Comparison of ENCODE assay signal across 17 cellular contexts in the genomic region with DNA sequence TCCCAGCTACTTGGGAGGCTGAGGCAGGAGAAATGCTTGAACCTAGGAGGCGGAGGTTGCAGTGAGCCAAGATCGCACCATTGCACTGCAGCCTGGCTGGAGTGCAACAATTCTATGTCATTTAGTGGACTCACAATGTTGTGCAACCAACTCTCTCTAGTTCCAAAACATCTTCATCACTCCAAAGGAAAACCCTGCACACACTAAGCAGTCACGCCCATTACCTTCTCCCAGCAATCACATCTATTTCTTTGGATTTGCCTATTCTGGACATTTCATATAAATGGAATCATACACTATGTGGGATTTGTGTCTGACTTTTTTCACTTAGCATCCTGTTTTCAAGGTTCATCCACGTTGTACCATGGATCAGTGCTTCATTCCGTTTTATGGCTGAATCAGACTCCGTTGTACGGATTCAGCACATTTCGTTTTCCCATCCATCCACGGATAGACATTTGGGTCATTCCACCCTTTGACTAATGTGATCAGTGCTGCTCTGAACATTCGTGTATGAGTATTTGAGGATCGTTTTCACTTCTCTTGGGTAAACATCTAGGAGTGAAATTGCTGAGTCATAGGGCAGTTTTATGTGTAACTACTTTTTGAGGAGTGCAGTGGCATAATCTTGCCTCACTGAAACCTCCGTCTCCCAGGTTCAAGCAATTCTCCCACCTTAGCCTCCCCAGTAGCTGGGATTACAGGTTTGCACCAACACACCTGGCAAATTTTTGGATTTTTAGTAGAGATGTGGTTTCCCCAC. TPM values are rescaled to one million over a fixed set of nuclear protein-coding genes. Genes with fewer than 3 reads are reported as not detected.
DNase-seq lines count a peak whose midpoint lies in the region; ATAC-seq, FAIRE-seq and TF ChIP-seq lines count a peak whose summit lies in the region.
"Had no signal": no experiment of that assay in that cellular context is flagged by ENCODE, and none has a peak within 500 bp of the region (broad histone marks: within the 10 kb centered on the region; RNA-seq: fewer than 3 reads in every experiment).

No MANE protein-coding gene starts in this region.

- H2AFZ ChIP-seq in KMS-11 (ENCODE audit: low read depth): 0 out of 2 replicates have a peak overlapping the region, but pooled peaks have one; percentile 8
- H2AFZ ChIP-seq in neuronal stem cell (ENCODE audit: low read length): no peak overlapping the region
- no peak overlapping the region for H2AFZ ChIP-seq in trophoblast cell (ENCODE audit: insufficient read depth, low read length, poor library complexity)

- TF ChIP-seq CTCF in C4-2B (conservative IDR thresholded peaks at IDR 0.05): no peak
- TF ChIP-seq CTCF in KMS-11 (conservative IDR thresholded peaks at IDR 0.05; ENCODE audit: low read depth, low read length): no peak
- TF ChIP-seq CTCF in left lung (IDR thresholded peaks at IDR 0.05): no peak

- H4K12ac ChIP-seq in trophoblast cell (ENCODE audit: low read depth, low read length): no peak overlapping the region

- no peak overlapping the region for H4K8ac ChIP-seq in neuronal stem cell (ENCODE audit: low read depth, low read length)
- H4K8ac ChIP-seq in trophoblast cell (ENCODE audit: low read depth, low read length): no peak overlapping the region

- H3K79me1 ChIP-seq in neuronal stem cell (ENCODE audit: low read depth, low read length) (no peaks in the 10 kb centered on the region), trophoblast cell (ENCODE audit: low read length) (peaks cover 3% of the 10 kb centered on the region)

- H3K9me3 ChIP-seq in left lung (no peaks in the 10 kb centered on the region), neuronal stem cell (replicated peaks in 1 of 2; ENCODE audit: control insufficient read depth in 2 of 2, insufficient read depth in 1 of 2, low read depth in 1 of 2, low read length in 2 of 2) (no peaks in the 10 kb centered on the region), trophoblast cell (ENCODE audit: insufficient read depth, low read depth, low read length) (no peaks in the 10 kb centered on the region)
- H3K9me3 ChIP-seq: gastrocnemius medialis had no signal

- no peak for TF ChIP-seq POLR2A in H54 (IDR thresholded peaks at IDR 0.05; ENCODE audit: low read depth, low read length)

- H2AK5ac ChIP-seq in neuronal stem cell (ENCODE audit: low read depth, low read length) (no peak overlapping the region), trophoblast cell (ENCODE audit: low read length) (no peak overlapping the region)

- H3K4me1 ChIP-seq in KMS-11 (ENCODE audit: low read depth, poor library complexity, severe bottlenecking) (peaks cover 7% of the 10 kb centered on the region), left lung (peaks cover 0 to 36% of the 10 kb centered on the region in 2 donors), neuronal stem cell (ENCODE audit: control insufficient read depth in 2 of 2, insufficient read depth in 1 of 2, low read depth in 1 of 2, low read length in 2 of 2) (peaks cover 0 to 3% of the 10 kb centered on the region in 2 donors), trophoblast cell (ENCODE audit: control insufficient read depth in 1 of 2, insufficient read depth in 2 of 2, low read length in 2 of 2) (peaks cover 7 to 10% of the 10 kb centered on the region in 2 experiments)
- H3K4me1 ChIP-seq: gastrocnemius medialis had no signal

- no peak overlapping the region for H3K23ac ChIP-seq in neuronal stem cell (ENCODE audit: low read depth, low read length, poor library complexity)
- H3K23ac ChIP-seq in trophoblast cell (ENCODE audit: low read length): no peak overlapping the region

- H3K79me2 ChIP-seq in KMS-11 (ENCODE audit: insufficient read depth, low read depth) (no peaks in the 10 kb centered on the region), trophoblast cell (ENCODE audit: control insufficient read depth, insufficient read depth, low read length, poor library complexity) (no peaks in the 10 kb centered on the region)

- H3K18ac ChIP-seq in neuronal stem cell (ENCODE audit: low read length): no peak overlapping the region
- no peak overlapping the region for H3K18ac ChIP-seq in trophoblast cell (ENCODE audit: low read length)

- WGBS in neuronal stem cell (ENCODE audit: extremely low coverage in 2 of 2, insufficient read length in 2 of 2, insufficient replicate concordance in 1 of 2), 2 donors: no CpG with 5 or more reads among the region's 12 CpGs
- no CpG with 5 or more reads among the region's 12 CpGs for WGBS in trophoblast cell (ENCODE audit: extremely low coverage, insufficient coverage, insufficient read length)

- H3K4me2 ChIP-seq in KMS-11 (peak overlapping the region; percentile 26; the same call in 1 of the 2 replicates), neuronal stem cell (ENCODE audit: insufficient read depth, low read length, poor library complexity, severe bottlenecking) (no peak overlapping the region), trophoblast cell (ENCODE audit: low read length) (no peak overlapping the region)

- intact Hi-C loops in left lung (cut with DNase I): no loop called here

- H2BK15ac ChIP-seq in neuronal stem cell (ENCODE audit: low read length): no peak overlapping the region

- H3K27me3 ChIP-seq in KMS-11 (ENCODE audit: insufficient read depth, low read depth) (no peaks in the 10 kb centered on the region), left lung (no peaks in the 10 kb centered on the region), neuronal stem cell (ENCODE audit: control insufficient read depth in 3 of 3, insufficient read depth in 3 of 3, low read depth in 1 of 3, low read length in 3 of 3) (peaks cover 0 to 14% (median 0%) of the 10 kb centered on the region in 3 experiments), trophoblast cell (ENCODE audit: insufficient read depth, low read length) (no peaks in the 10 kb centered on the region)
- H3K27me3 ChIP-seq: gastrocnemius medialis had no signal

- H3K4ac ChIP-seq in neuronal stem cell (ENCODE audit: low read length) (no peak overlapping the region), trophoblast cell (ENCODE audit: low read depth, low read length) (no peak overlapping the region)

- H3K27ac ChIP-seq in C4-2B (peak overlapping the region; percentile 31; the same call in 1 of the 2 replicates), KMS-11 (no peak overlapping the region), left lung (peak overlapping the region; percentile 8 to 23), neuronal stem cell (replicated peaks; ENCODE audit: low read length) (no peak overlapping the region), trophoblast cell (ENCODE audit: low read depth, low read length) (no peak overlapping the region)
- H3K27ac ChIP-seq: gastrocnemius medialis, HL-60 had no signal

- H2BK5ac ChIP-seq in neuronal stem cell (ENCODE audit: low read length): no peak overlapping the region
- no peak overlapping the region for H2BK5ac ChIP-seq in trophoblast cell (ENCODE audit: low read depth, low read length, poor library complexity)

- no peak overlapping the region for H4K91ac ChIP-seq in neuronal stem cell (ENCODE audit: low read depth, low read length, poor library complexity)
- no peak overlapping the region for H4K91ac ChIP-seq in trophoblast cell (ENCODE audit: low read depth, low read length)

- H2BK120ac ChIP-seq in neuronal stem cell (ENCODE audit: low read depth, low read length) (no peak overlapping the region), trophoblast cell (ENCODE audit: insufficient read depth, low read length, poor library complexity) (no peak overlapping the region)

- ATAC-seq in left lung: peak; percentile 66
- ATAC-seq: gastrocnemius medialis; naive thymus-derived CD4-positive, alpha-beta T cell; stimulated activated effector memory CD8-positive, alpha-beta T cell treated with anti-CD3 and anti-CD28 coated beads, Interleukin-12 subunit alpha, Interleukin-12 subunit beta, amount 100 ng/mL, for 72 hours; T-helper 17 cell had no signal

- peak; percentile 9 for DNase-seq in amniotic epithelial cell (ENCODE audit: low read depth)
- no peak for DNase-seq in left lung
- no peak for DNase-seq in SW480 (ENCODE audit: low spot score)
- DNase-seq in H54 (ENCODE audit: insufficient read length, low spot score): no peak
- DNase-seq in neuronal stem cell (ENCODE audit: low spot score): no peak
- DNase-seq in trophoblast cell: no peak
- DNase-seq: gastrocnemius medialis; GOT3; naive thymus-derived CD4-positive, alpha-beta T cell; retina; stimulated activated CD4-positive, alpha-beta T cell treated with anti-CD3 and anti-CD28 coated beads, Interleukin-4, amount 100 ng/mL, for 24 hours; T-helper 17 cell had no signal

- H2BK12ac ChIP-seq in neuronal stem cell (ENCODE audit: low read length) (no peak overlapping the region), trophoblast cell (ENCODE audit: low read length) (no peak overlapping the region)

- no peaks in the 10 kb centered on the region for H3K36me3 ChIP-seq in KMS-11 (ENCODE audit: insufficient read depth)
- no peaks in the 10 kb centered on the region for H3K36me3 ChIP-seq in left lung
- no peaks in the 10 kb centered on the region for H3K36me3 ChIP-seq in neuronal stem cell (replicated peaks in 1 of 2; ENCODE audit: control insufficient read depth in 2 of 2, insufficient read depth in 2 of 2, low read length in 2 of 2)
- no peaks in the 10 kb centered on the region for H3K36me3 ChIP-seq in trophoblast cell (ENCODE audit: control insufficient read depth in 1 of 2, insufficient read depth in 2 of 2, low read length in 2 of 2)
- H3K36me3 ChIP-seq: gastrocnemius medialis had no signal

- no peak for FAIRE-seq in H54 (lab: Jason Lieb, UNC)
- FAIRE-seq: keratinocyte had no signal

- no peak overlapping the region for H3K4me3 ChIP-seq in KMS-11 (IDR thresholded peaks at IDR 0.05; ENCODE audit: insufficient read depth, low read depth, low read length)
- no peak overlapping the region for H3K4me3 ChIP-seq in left lung
- no peak overlapping the region for H3K4me3 ChIP-seq in neuronal stem cell (ENCODE audit: low read length in 2 of 2)
- H3K4me3 ChIP-seq in trophoblast cell (ENCODE audit: low read depth, low read length): no peak overlapping the region
- H3K4me3 ChIP-seq: gastrocnemius medialis had no signal

- no peaks in the 10 kb centered on the region for H4K20me1 ChIP-seq in KMS-11 (ENCODE audit: insufficient read depth)

- no peak overlapping the region for H3K14ac ChIP-seq in neuronal stem cell (ENCODE audit: low read length)
- no peak overlapping the region for H3K14ac ChIP-seq in trophoblast cell (ENCODE audit: low read length)

- no peak overlapping the region for H3K9ac ChIP-seq in KMS-11
- H3K9ac ChIP-seq in neuronal stem cell (ENCODE audit: low read depth, low read length, poor library complexity): no peak overlapping the region
- H3K9ac ChIP-seq in trophoblast cell (ENCODE audit: low read length): no peak overlapping the region

RNA-seq across cellular contexts. Expression of gene EMP2, which starts 45.4 kb away (rescaled TPM):
- 100 to 1,000 TPM; 263 to 487 TPM for total RNA-seq in left lung
- polyA plus RNA-seq in neuronal stem cell (2013, experiment 1 of 2): 22.1 TPM
- 23.3 TPM for polyA plus RNA-seq in neuronal stem cell (2013, experiment 2 of 2)
- 34.8 and 40.1 TPM in 2 replicates for polyA plus RNA-seq in trophoblast cell (2013)
- total RNA-seq: naive thymus-derived CD4-positive, alpha-beta T cell; T-helper 17 cell had no signal
- polyA plus RNA-seq: naive thymus-derived CD4-positive, alpha-beta T cell had no signal

Comparison
In these comparisons a context has a peak if more than half of its experiments do, and no peak if none do; other contexts are left out.
1. H3K27ac ChIP-seq: peak in C4-2B (single experiment) and left lung (2 of 2); none in KMS-11 (single experiment), neuronal stem cell (single experiment) and trophoblast cell (single experiment).